Comparison of ENCODE assay signal across 1 cellular context in the genomic region with DNA sequence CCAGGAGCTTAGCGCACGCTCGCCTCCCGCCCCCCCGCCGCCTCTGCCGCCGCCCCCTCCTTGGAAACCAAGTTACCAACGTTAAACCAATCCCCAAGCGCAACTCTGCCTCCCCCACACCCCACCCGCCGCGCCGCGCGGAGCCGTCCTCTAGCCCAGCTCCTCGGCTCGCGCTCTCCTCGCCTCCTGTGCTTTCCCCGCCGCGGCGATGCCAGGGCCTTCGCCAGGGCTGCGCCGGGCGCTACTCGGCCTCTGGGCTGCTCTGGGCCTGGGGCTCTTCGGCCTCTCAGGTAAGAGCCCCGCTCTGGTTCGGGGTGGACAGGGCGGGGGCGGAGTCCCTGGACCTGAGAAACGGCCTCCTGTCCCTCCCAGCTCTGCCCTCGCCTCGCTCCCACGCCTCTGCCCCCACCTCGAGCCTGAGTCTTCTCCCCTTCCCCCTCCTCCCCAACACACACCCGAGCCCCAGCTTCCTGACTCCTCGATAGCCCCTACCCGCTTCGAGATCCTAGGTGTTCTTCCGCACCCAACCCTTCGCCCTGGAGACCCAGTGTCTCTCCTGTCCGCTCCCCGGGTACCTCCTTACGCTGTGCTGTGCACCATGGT.
A peak's percentile ranks its signal among the peaks of the same experiment; 100 is the strongest.
TF ChIP-seq lines count a peak whose summit lies in the region.

A gene with protein sequence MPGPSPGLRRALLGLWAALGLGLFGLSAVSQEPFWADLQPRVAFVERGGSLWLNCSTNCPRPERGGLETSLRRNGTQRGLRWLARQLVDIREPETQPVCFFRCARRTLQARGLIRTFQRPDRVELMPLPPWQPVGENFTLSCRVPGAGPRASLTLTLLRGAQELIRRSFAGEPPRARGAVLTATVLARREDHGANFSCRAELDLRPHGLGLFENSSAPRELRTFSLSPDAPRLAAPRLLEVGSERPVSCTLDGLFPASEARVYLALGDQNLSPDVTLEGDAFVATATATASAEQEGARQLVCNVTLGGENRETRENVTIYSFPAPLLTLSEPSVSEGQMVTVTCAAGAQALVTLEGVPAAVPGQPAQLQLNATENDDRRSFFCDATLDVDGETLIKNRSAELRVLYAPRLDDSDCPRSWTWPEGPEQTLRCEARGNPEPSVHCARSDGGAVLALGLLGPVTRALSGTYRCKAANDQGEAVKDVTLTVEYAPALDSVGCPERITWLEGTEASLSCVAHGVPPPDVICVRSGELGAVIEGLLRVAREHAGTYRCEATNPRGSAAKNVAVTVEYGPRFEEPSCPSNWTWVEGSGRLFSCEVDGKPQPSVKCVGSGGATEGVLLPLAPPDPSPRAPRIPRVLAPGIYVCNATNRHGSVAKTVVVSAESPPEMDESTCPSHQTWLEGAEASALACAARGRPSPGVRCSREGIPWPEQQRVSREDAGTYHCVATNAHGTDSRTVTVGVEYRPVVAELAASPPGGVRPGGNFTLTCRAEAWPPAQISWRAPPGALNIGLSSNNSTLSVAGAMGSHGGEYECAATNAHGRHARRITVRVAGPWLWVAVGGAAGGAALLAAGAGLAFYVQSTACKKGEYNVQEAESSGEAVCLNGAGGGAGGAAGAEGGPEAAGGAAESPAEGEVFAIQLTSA (plus strand): TSS at position 117 of the 603 bp plus-strand sequence. CDS start 92 bp downstream, at position 209.

TF ChIP-seq in K562, 482 proteins besides CTCF, POLR2A, EP300 and RAD21 (continued from another document and continues in another):
- TF ChIP-seq EZH2 (IDR thresholded peaks at IDR 0.05; ENCODE audit: borderline replicate concordance, low read depth, low read length) (no peak), TAL1 (IDR thresholded peaks at IDR 0.05) (no peak), TBL1XR1 (IDR thresholded peaks at IDR 0.05; ENCODE audit: low read length in 2 of 2) (0 out of 4 replicates have a peak, but pooled peaks of 1 of the 2 experiments have one; percentile 44), SNRNP70 (optimal IDR thresholded peaks at IDR 0.05; ENCODE audit: low read depth, low read length) (no peak), ZNF444 (CRISPR knock-in tag; IDR thresholded peaks at IDR 0.05) (no peak), NFATC3 (IDR thresholded peaks at IDR 0.05) (no peak), CBX1 (IDR thresholded peaks at IDR 0.05; ENCODE audit: low read depth) (0 out of 2 replicates have a peak, but pooled peaks have one; percentile 22), SUPT5H (IDR thresholded peaks at IDR 0.05) (peak; percentile 75), HDAC1 (IDR thresholded peaks at IDR 0.05) (peak in 1 of 2 experiments; percentile 64; a peak in 2 of 4 replicates), STAG1 (CRISPR knock-in tag; IDR thresholded peaks at IDR 0.05; ENCODE audit: borderline replicate concordance) (no peak), RBFOX2 (IDR thresholded peaks at IDR 0.05; ENCODE audit: low read depth, low read length) (peak; percentile 64), HDAC6 (IDR thresholded peaks at IDR 0.05; ENCODE audit: low read depth, low read length) (0 out of 2 replicates have a peak, but pooled peaks have one; percentile 67), POLR2G (IDR thresholded peaks at IDR 0.05; ENCODE audit: low read depth, low read length) (peak; percentile 85), ZFPM2 (CRISPR knock-in tag; IDR thresholded peaks at IDR 0.05) (no peak), HNRNPL (IDR thresholded peaks at IDR 0.05; ENCODE audit: low read depth, low read length) (peak; percentile 87), SMAD3 (CRISPR knock-in tag; conservative IDR thresholded peaks at IDR 0.05) (no peak), ARNT (IDR thresholded peaks at IDR 0.05) (peak; percentile 14 to 20; a peak in 1 of 4 replicates), ZNF324 (CRISPR knock-in tag; IDR thresholded peaks at IDR 0.05) (no peak), SRSF9 (IDR thresholded peaks at IDR 0.05; ENCODE audit: borderline replicate concordance, low read depth, low read length) (no peak), ARID2 (IDR thresholded peaks at IDR 0.05) (no peak), ZNF644 (tag; IDR thresholded peaks at IDR 0.05; ENCODE audit: low read depth) (no peak), MECOM (CRISPR knock-in tag; IDR thresholded peaks at IDR 0.05) (no peak), ZNF12 (CRISPR knock-in tag; IDR thresholded peaks at IDR 0.05) (no peak; the same call in 1 of the 2 replicates), RBM22 (IDR thresholded peaks at IDR 0.05; ENCODE audit: low read depth, low read length, poor library complexity, severe bottlenecking) (peak; percentile 27), SRF (CRISPR knock-in tag; IDR thresholded peaks at IDR 0.05) (no peak), SMARCA5 (IDR thresholded peaks at IDR 0.05) (no peak), ZZZ3 (IDR thresholded peaks at IDR 0.05) (no peak), DNMT1 (IDR thresholded peaks at IDR 0.05) (no peak), TAF7 (tag; IDR thresholded peaks at IDR 0.05) (no peak), CC2D1A (IDR thresholded peaks at IDR 0.05) (no peak), RNF2 (IDR thresholded peaks at IDR 0.05) (no peak), KDM2B (CRISPR knock-in tag; IDR thresholded peaks at IDR 0.05) (peak; percentile 44; the same call in 1 of the 2 replicates), ZNF785 (CRISPR knock-in tag; IDR thresholded peaks at IDR 0.05) (no peak), ZNF79 (CRISPR knock-in tag; IDR thresholded peaks at IDR 0.05; ENCODE audit: low read depth) (no peak), ZNF583 (CRISPR knock-in tag; IDR thresholded peaks at IDR 0.05) (no peak), MTA3 (IDR thresholded peaks at IDR 0.05; ENCODE audit: borderline replicate concordance) (no peak), SAFB (IDR thresholded peaks at IDR 0.05; ENCODE audit: borderline replicate concordance, low read depth, low read length) (peak; percentile 70; the same call in 1 of the 2 replicates), SMAD4 (CRISPR knock-in tag; conservative IDR thresholded peaks at IDR 0.05) (no peak), HMGN3 (IDR thresholded peaks at IDR 0.05; ENCODE audit: borderline replicate concordance, extremely low read depth, insufficient read length, low read depth, low read length) (peak; percentile 42), ZNF174 (CRISPR knock-in tag; IDR thresholded peaks at IDR 0.05) (no peak), MAZ (CRISPR knock-in tag; conservative IDR thresholded peaks at IDR 0.05 in 1 of 2, IDR thresholded peaks at IDR 0.05 in 1 of 2) (peak; percentile 86 to 93), RBM15 (IDR thresholded peaks at IDR 0.05; ENCODE audit: insufficient read depth, low read length) (no peak), TBP (optimal IDR thresholded peaks at IDR 0.05; ENCODE audit: low read depth, low read length) (peak; percentile 48), ETV5 (CRISPR knock-in tag; IDR thresholded peaks at IDR 0.05; ENCODE audit: low read depth) (no peak)
- TF ChIP-seq, protein P1, sequence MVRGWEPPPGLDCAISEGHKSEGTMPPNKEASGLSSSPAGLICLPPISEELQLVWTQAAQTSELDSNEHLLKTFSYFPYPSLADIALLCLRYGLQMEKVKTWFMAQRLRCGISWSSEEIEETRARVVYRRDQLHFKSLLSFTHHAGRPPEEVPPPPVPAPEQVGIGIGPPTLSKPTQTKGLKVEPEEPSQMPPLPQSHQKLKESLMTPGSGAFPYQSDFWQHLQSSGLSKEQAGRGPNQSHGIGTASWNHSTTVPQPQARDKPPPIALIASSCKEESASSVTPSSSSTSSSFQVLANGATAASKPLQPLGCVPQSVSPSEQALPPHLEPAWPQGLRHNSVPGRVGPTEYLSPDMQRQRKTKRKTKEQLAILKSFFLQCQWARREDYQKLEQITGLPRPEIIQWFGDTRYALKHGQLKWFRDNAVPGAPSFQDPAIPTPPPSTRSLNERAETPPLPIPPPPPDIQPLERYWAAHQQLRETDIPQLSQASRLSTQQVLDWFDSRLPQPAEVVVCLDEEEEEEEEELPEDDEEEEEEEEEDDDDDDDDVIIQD (CRISPR knock-in tag; IDR thresholded peaks at IDR 0.05) = no peak
- TF ChIP-seq, protein P2, sequence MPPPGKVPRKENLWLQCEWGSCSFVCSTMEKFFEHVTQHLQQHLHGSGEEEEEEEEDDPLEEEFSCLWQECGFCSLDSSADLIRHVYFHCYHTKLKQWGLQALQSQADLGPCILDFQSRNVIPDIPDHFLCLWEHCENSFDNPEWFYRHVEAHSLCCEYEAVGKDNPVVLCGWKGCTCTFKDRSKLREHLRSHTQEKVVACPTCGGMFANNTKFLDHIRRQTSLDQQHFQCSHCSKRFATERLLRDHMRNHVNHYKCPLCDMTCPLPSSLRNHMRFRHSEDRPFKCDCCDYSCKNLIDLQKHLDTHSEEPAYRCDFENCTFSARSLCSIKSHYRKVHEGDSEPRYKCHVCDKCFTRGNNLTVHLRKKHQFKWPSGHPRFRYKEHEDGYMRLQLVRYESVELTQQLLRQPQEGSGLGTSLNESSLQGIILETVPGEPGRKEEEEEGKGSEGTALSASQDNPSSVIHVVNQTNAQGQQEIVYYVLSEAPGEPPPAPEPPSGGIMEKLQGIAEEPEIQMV (tag; conservative IDR thresholded peaks at IDR 0.05; ENCODE audit: low read depth) = no peak
- TF ChIP-seq, protein P3, sequence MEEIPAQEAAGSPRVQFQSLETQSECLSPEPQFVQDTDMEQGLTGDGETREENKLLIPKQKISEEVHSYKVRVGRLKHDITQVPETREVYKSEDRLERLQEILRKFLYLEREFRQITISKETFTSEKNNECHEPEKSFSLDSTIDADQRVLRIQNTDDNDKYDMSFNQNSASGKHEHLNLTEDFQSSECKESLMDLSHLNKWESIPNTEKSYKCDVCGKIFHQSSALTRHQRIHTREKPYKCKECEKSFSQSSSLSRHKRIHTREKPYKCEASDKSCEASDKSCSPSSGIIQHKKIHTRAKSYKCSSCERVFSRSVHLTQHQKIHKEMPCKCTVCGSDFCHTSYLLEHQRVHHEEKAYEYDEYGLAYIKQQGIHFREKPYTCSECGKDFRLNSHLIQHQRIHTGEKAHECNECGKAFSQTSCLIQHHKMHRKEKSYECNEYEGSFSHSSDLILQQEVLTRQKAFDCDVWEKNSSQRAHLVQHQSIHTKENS (CRISPR knock-in tag; IDR thresholded peaks at IDR 0.05) = no peak
- TF ChIP-seq, protein P4, sequence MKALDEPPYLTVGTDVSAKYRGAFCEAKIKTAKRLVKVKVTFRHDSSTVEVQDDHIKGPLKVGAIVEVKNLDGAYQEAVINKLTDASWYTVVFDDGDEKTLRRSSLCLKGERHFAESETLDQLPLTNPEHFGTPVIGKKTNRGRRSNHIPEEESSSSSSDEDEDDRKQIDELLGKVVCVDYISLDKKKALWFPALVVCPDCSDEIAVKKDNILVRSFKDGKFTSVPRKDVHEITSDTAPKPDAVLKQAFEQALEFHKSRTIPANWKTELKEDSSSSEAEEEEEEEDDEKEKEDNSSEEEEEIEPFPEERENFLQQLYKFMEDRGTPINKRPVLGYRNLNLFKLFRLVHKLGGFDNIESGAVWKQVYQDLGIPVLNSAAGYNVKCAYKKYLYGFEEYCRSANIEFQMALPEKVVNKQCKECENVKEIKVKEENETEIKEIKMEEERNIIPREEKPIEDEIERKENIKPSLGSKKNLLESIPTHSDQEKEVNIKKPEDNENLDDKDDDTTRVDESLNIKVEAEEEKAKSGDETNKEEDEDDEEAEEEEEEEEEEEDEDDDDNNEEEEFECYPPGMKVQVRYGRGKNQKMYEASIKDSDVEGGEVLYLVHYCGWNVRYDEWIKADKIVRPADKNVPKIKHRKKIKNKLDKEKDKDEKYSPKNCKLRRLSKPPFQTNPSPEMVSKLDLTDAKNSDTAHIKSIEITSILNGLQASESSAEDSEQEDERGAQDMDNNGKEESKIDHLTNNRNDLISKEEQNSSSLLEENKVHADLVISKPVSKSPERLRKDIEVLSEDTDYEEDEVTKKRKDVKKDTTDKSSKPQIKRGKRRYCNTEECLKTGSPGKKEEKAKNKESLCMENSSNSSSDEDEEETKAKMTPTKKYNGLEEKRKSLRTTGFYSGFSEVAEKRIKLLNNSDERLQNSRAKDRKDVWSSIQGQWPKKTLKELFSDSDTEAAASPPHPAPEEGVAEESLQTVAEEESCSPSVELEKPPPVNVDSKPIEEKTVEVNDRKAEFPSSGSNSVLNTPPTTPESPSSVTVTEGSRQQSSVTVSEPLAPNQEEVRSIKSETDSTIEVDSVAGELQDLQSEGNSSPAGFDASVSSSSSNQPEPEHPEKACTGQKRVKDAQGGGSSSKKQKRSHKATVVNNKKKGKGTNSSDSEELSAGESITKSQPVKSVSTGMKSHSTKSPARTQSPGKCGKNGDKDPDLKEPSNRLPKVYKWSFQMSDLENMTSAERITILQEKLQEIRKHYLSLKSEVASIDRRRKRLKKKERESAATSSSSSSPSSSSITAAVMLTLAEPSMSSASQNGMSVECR (CRISPR knock-in tag; IDR thresholded peaks at IDR 0.05) = peak; percentile 58; the same call in 1 of the 2 replicates
- TF ChIP-seq, protein P5, sequence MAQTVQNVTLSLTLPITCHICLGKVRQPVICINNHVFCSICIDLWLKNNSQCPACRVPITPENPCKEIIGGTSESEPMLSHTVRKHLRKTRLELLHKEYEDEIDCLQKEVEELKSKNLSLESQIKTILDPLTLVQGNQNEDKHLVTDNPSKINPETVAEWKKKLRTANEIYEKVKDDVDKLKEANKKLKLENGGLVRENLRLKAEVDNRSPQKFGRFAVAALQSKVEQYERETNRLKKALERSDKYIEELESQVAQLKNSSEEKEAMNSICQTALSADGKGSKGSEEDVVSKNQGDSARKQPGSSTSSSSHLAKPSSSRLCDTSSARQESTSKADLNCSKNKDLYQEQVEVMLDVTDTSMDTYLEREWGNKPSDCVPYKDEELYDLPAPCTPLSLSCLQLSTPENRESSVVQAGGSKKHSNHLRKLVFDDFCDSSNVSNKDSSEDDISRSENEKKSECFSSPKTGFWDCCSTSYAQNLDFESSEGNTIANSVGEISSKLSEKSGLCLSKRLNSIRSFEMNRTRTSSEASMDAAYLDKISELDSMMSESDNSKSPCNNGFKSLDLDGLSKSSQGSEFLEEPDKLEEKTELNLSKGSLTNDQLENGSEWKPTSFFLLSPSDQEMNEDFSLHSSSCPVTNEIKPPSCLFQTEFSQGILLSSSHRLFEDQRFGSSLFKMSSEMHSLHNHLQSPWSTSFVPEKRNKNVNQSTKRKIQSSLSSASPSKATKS (CRISPR knock-in tag; IDR thresholded peaks at IDR 0.05) = no peak
- TF ChIP-seq, protein P6, sequence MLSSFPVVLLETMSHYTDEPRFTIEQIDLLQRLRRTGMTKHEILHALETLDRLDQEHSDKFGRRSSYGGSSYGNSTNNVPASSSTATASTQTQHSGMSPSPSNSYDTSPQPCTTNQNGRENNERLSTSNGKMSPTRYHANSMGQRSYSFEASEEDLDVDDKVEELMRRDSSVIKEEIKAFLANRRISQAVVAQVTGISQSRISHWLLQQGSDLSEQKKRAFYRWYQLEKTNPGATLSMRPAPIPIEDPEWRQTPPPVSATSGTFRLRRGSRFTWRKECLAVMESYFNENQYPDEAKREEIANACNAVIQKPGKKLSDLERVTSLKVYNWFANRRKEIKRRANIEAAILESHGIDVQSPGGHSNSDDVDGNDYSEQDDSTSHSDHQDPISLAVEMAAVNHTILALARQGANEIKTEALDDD (IDR thresholded peaks at IDR 0.05) = peak; percentile 64; the same call in 1 of the 2 replicates
